16 cellular contexts compared by ENCODE assay signal in genomic region chr12:54376596-54377468, GRCh38. TPM values are rescaled to one million over a fixed set of nuclear protein-coding genes. Genes with fewer than 3 reads are reported as not detected.
DNase-seq lines count a peak whose midpoint lies in the region; ATAC-seq and TF ChIP-seq lines count a peak whose summit lies in the region.
"Had no signal": no experiment of that assay in that cellular context is flagged by ENCODE, and none has a peak within 500 bp of the region (broad histone marks: within the 10 kb centered on the region; RNA-seq: fewer than 3 reads in every experiment).

No MANE protein-coding gene starts in this region.

- H3K27ac ChIP-seq in trophoblast cell (ENCODE audit: low read depth, low read length) (no peak overlapping the region), uterus (peak overlapping the region; percentile 30 to 64)
- H3K27ac ChIP-seq: pancreas had no signal

- no CpG with 5 or more reads among the region's 7 CpGs for WGBS in trophoblast cell (ENCODE audit: extremely low coverage, insufficient coverage, insufficient read length)

- no peak overlapping the region for H2AK5ac ChIP-seq in trophoblast cell (ENCODE audit: low read length)

- TF ChIP-seq POLR2A in uterus (IDR thresholded peaks at IDR 0.05) = no peak

- H3K4me3 Mint-ChIP-seq in activated CD8-positive, alpha-beta T cell treated with anti-CD3 and anti-CD28 coated beads for 36 hours = no peak overlapping the region
- H3K4me3 Mint-ChIP-seq in activated CD8-positive, alpha-beta T cell treated with anti-CD3 and anti-CD28 coated beads, Interleukin-2, amount 10 ng/mL, durations not matched to agents 7 days and 5 days = no peak overlapping the region
- H3K4me3 Mint-ChIP-seq: CD4-positive, alpha-beta memory T cell; T-helper 2 cell treated with Interferon-gamma antibody and Interleukin-4, amounts not matched to agents 5 μg/mL and 100 μg/mL, for 36 hours had no signal

- H2BK12ac ChIP-seq in trophoblast cell (ENCODE audit: low read length) = no peak overlapping the region

- no peak overlapping the region for H3K4ac ChIP-seq in trophoblast cell (ENCODE audit: low read depth, low read length)

- ATAC-seq in activated CD8-positive, alpha-beta T cell treated with anti-CD3 and anti-CD28 coated beads for 36 hours = no peak
- ATAC-seq in activated CD8-positive, alpha-beta T cell treated with anti-CD3 and anti-CD28 coated beads, Interleukin-2, amount 10 ng/mL, durations not matched to agents 7 days and 5 days = no peak
- ATAC-seq: pancreas had no signal

- H2BK5ac ChIP-seq in trophoblast cell (ENCODE audit: low read depth, low read length, poor library complexity) = no peak overlapping the region

- H3K9me3 ChIP-seq in trophoblast cell (ENCODE audit: insufficient read depth, low read depth, low read length) = no peaks in the 10 kb centered on the region
- no peaks in the 10 kb centered on the region for H3K9me3 ChIP-seq in uterus
- H3K9me3 ChIP-seq: pancreas had no signal

- H4K12ac ChIP-seq in trophoblast cell (ENCODE audit: low read depth, low read length) = no peak overlapping the region

- H3K18ac ChIP-seq in trophoblast cell (ENCODE audit: low read length) = peak overlapping the region; percentile 30

- no peaks in the 10 kb centered on the region for H3K36me3 Mint-ChIP-seq in activated CD8-positive, alpha-beta T cell treated with anti-CD3 and anti-CD28 coated beads for 36 hours (ENCODE audit: low read depth)
- H3K36me3 Mint-ChIP-seq in activated CD8-positive, alpha-beta T cell treated with anti-CD3 and anti-CD28 coated beads, Interleukin-2, amount 10 ng/mL, durations not matched to agents 7 days and 5 days (ENCODE audit: low read depth) = no peaks in the 10 kb centered on the region
- H3K36me3 Mint-ChIP-seq: CD4-positive, alpha-beta memory T cell had no signal

- peak overlapping the region; percentile 32 for H3K27ac Mint-ChIP-seq in activated CD8-positive, alpha-beta T cell treated with anti-CD3 and anti-CD28 coated beads for 36 hours
- H3K27ac Mint-ChIP-seq in activated CD8-positive, alpha-beta T cell treated with anti-CD3 and anti-CD28 coated beads, Interleukin-2, amount 10 ng/mL, durations not matched to agents 7 days and 5 days = no peak overlapping the region
- H3K27ac Mint-ChIP-seq: T-helper 2 cell treated with Interferon-gamma antibody and Interleukin-4, amounts not matched to agents 5 μg/mL and 100 μg/mL, for 36 hours had no signal

- H4K8ac ChIP-seq in trophoblast cell (ENCODE audit: low read depth, low read length) = no peak overlapping the region

- intact Hi-C loops in activated CD8-positive, alpha-beta T cell treated with anti-CD3 and anti-CD28 coated beads for 36 hours (cut with micrococcal nuclease) = no loop called here
- intact Hi-C loops in uterus (cut with DNase I; ENCODE audit: low total_unique reads) = loop anchor here (10.0 kb wide), 1 partner anchor 162 kb away; no protein-coding TSS in a partner anchor

- no peak overlapping the region for H2BK120ac ChIP-seq in trophoblast cell (ENCODE audit: insufficient read depth, low read length, poor library complexity)

- no peak overlapping the region for H2AFZ ChIP-seq in trophoblast cell (ENCODE audit: insufficient read depth, low read length, poor library complexity)

- no peak overlapping the region for H3K14ac ChIP-seq in trophoblast cell (ENCODE audit: low read length)

- no peak overlapping the region for H3K4me3 ChIP-seq in fibroblast of villous mesenchyme (ENCODE audit: low read depth, low read length)
- H3K4me3 ChIP-seq in trophoblast cell (ENCODE audit: low read depth, low read length) = no peak overlapping the region
- no peak overlapping the region for H3K4me3 ChIP-seq in uterus
- H3K4me3 ChIP-seq: pancreas had no signal

- H3K23ac ChIP-seq in trophoblast cell (ENCODE audit: low read length) = no peak overlapping the region

- no peak overlapping the region for H3K4me2 ChIP-seq in trophoblast cell (ENCODE audit: low read length)

- no peaks in the 10 kb centered on the region for H3K79me2 ChIP-seq in trophoblast cell (ENCODE audit: control insufficient read depth, insufficient read depth, low read length, poor library complexity)

- H3K4me1 ChIP-seq in trophoblast cell (ENCODE audit: control insufficient read depth in 1 of 2, insufficient read depth in 2 of 2, low read length in 2 of 2) = peaks cover 4 to 13% of the 10 kb centered on the region in 2 experiments
- H3K4me1 ChIP-seq in uterus = peaks cover 0 to 4% of the 10 kb centered on the region in 2 donors

- H3K79me1 ChIP-seq in trophoblast cell (ENCODE audit: low read length) = peaks cover 2% of the 10 kb centered on the region

- no peaks in the 10 kb centered on the region for H3K27me3 Mint-ChIP-seq in activated CD8-positive, alpha-beta T cell treated with anti-CD3 and anti-CD28 coated beads for 36 hours
- H3K27me3 Mint-ChIP-seq in activated CD8-positive, alpha-beta T cell treated with anti-CD3 and anti-CD28 coated beads, Interleukin-2, amount 10 ng/mL, durations not matched to agents 7 days and 5 days (ENCODE audit: low read depth) = no peaks in the 10 kb centered on the region
- H3K27me3 Mint-ChIP-seq: CD4-positive, alpha-beta memory T cell had no signal

- no peak overlapping the region for H4K91ac ChIP-seq in trophoblast cell (ENCODE audit: low read depth, low read length)

- POLR2A ChIA-PET in activated CD8-positive, alpha-beta T cell treated with anti-CD3 and anti-CD28 coated beads for 36 hours (lab: Charles Lee) = interaction anchor here (2.0 kb wide), 1 partner anchor 17 kb away, joined by 4 read pairs; no protein-coding TSS in a partner anchor
- POLR2A ChIA-PET in activated CD8-positive, alpha-beta T cell treated with anti-CD3 and anti-CD28 coated beads, Interleukin-2, amount 10 ng/mL, durations not matched to agents 7 days and 5 days (lab: Charles Lee) = no interaction called here

- peaks cover 25% of the 10 kb centered on the region for H3K4me1 Mint-ChIP-seq in activated CD8-positive, alpha-beta T cell treated with anti-CD3 and anti-CD28 coated beads for 36 hours (ENCODE audit: low read depth)
- H3K4me1 Mint-ChIP-seq in activated CD8-positive, alpha-beta T cell treated with anti-CD3 and anti-CD28 coated beads, Interleukin-2, amount 10 ng/mL, durations not matched to agents 7 days and 5 days (ENCODE audit: low read depth) = peaks cover 26% of the 10 kb centered on the region

- no peak for TF ChIP-seq CTCF in activated CD8-positive, alpha-beta T cell treated with anti-CD3 and anti-CD28 coated beads for 36 hours (IDR thresholded peaks at IDR 0.05)
- TF ChIP-seq CTCF in fibroblast of villous mesenchyme (IDR thresholded peaks at IDR 0.05; ENCODE audit: insufficient read depth, low read depth, low read length) (no peak), uterus (IDR thresholded peaks at IDR 0.05) (no peak)

- peaks cover 43 to 54% of the 10 kb centered on the region in 2 experiments for H3K36me3 ChIP-seq in trophoblast cell (ENCODE audit: control insufficient read depth in 1 of 2, insufficient read depth in 2 of 2, low read length in 2 of 2)
- no peaks in the 10 kb centered on the region for H3K36me3 ChIP-seq in uterus
- H3K36me3 ChIP-seq: pancreas had no signal

- H3K27me3 ChIP-seq in trophoblast cell (ENCODE audit: insufficient read depth, low read length) (no peaks in the 10 kb centered on the region), uterus (no peaks in the 10 kb centered on the region)
- H3K27me3 ChIP-seq: pancreas had no signal

- CTCF ChIA-PET in activated CD8-positive, alpha-beta T cell treated with anti-CD3 and anti-CD28 coated beads for 36 hours (lab: Charles Lee) = interaction anchor here (0.9 to 6.6 kb wide), 5 partner anchors 10 to 64 kb away, joined by 3 to 68 read pairs (median 3); no protein-coding TSS in a partner anchor
- CTCF ChIA-PET in activated CD8-positive, alpha-beta T cell treated with anti-CD3 and anti-CD28 coated beads, Interleukin-2, amount 10 ng/mL, durations not matched to agents 7 days and 5 days (lab: Charles Lee) = interaction anchor here (0.8 to 1.4 kb wide), 2 partner anchors 41 to 125 kb away, joined by 3 to 4 read pairs; no protein-coding TSS in a partner anchor

- H3K9ac ChIP-seq in trophoblast cell (ENCODE audit: low read length) = no peak overlapping the region

- no peaks in the 10 kb centered on the region for H3K9me3 Mint-ChIP-seq in activated CD8-positive, alpha-beta T cell treated with anti-CD3 and anti-CD28 coated beads for 36 hours
- no peaks in the 10 kb centered on the region for H3K9me3 Mint-ChIP-seq in activated CD8-positive, alpha-beta T cell treated with anti-CD3 and anti-CD28 coated beads, Interleukin-2, amount 10 ng/mL, durations not matched to agents 7 days and 5 days (ENCODE audit: insufficient read depth)
- H3K9me3 Mint-ChIP-seq: CD4-positive, alpha-beta memory T cell; T-helper 2 cell treated with Interferon-gamma antibody and Interleukin-4, amounts not matched to agents 5 μg/mL and 100 μg/mL, for 36 hours had no signal

- no peak for DNase-seq in activated CD8-positive, alpha-beta T cell treated with anti-CD3 and anti-CD28 coated beads for 36 hours
- DNase-seq in activated CD8-positive, alpha-beta T cell treated with anti-CD3 and anti-CD28 coated beads, Interleukin-2, amount 10 ng/mL, durations not matched to agents 7 days and 5 days = no peak
- DNase-seq in fibroblast of villous mesenchyme (ENCODE audit: low read depth) (peak; percentile 48), trophoblast cell (no peak), uterus (peak; percentile 27 to 59), NCI-H2171 treated with DMSO at 0.1 percent for 48 hours (lab: John Stamatoyannopoulos, UW) (no peak), NK-92 (lab: John Stamatoyannopoulos, UW; ENCODE audit: unreplicated experiment) (no peak), cerebellar cortex (ENCODE audit: low spot score) (no peak)
- DNase-seq: 8988T; activated CD4-positive, alpha-beta T cell treated with anti-CD3 and anti-CD28 coated beads for 4 hours; anterior cingulate cortex; NCI-H1694 treated with DMSO at 0.1 percent for 48 hours; NCI-H524 treated with DMSO at 0.1 percent for 48 hours; pancreas had no signal

RNA-seq across cellular contexts. Expression of gene ZNF385A, which starts 7.7 kb away (rescaled TPM):
- 1 to 10 TPM; 1.1 to 2.5 TPM for total RNA-seq in activated CD8-positive, alpha-beta T cell treated with anti-CD3 and anti-CD28 coated beads for 36 hours
- total RNA-seq in activated CD8-positive, alpha-beta T cell treated with anti-CD3 and anti-CD28 coated beads, Interleukin-2, amount 10 ng/mL, durations not matched to agents 7 days and 5 days = under 1 TPM; 0.55 to 0.74 TPM
- total RNA-seq in fibroblast of villous mesenchyme (1.3 and 2.2 TPM in 2 replicates), uterus (10 to 100 TPM in 1 of 4 donors, 1 to 10 TPM in 1, under 1 TPM in 2; 0.26 to 16.9 (median 3.2) TPM)
- 74.0 and 75.2 TPM in 2 replicates for polyA plus RNA-seq in trophoblast cell (2013)
- polyA plus RNA-seq: CD4-positive, alpha-beta memory T cell had no signal

RNA-seq across cellular contexts. Expression of gene GPR84, which starts 12.5 kb away (rescaled TPM):
- not detected for total RNA-seq in activated CD8-positive, alpha-beta T cell treated with anti-CD3 and anti-CD28 coated beads for 36 hours
- total RNA-seq in activated CD8-positive, alpha-beta T cell treated with anti-CD3 and anti-CD28 coated beads, Interleukin-2, amount 10 ng/mL, durations not matched to agents 7 days and 5 days = under 1 TPM; 0.32 to 0.57 TPM
- total RNA-seq in fibroblast of villous mesenchyme (not detected in 2 replicates), uterus (under 1 TPM in 2 of 4 donors, not detected in 2; 0.21 to 0.27 TPM)
- 0.04 and 0.06 TPM in 2 replicates for polyA plus RNA-seq in trophoblast cell (2013)
- polyA plus RNA-seq: CD4-positive, alpha-beta memory T cell had no signal

RNA-seq across cellular contexts. Expression of gene ITGA5, which starts 42.2 kb away (rescaled TPM):
- total RNA-seq in activated CD8-positive, alpha-beta T cell treated with anti-CD3 and anti-CD28 coated beads for 36 hours = 10 to 100 TPM; 35.2 to 36.6 TPM
- 10 to 100 TPM; 65.0 to 69.1 TPM for total RNA-seq in activated CD8-positive, alpha-beta T cell treated with anti-CD3 and anti-CD28 coated beads, Interleukin-2, amount 10 ng/mL, durations not matched to agents 7 days and 5 days
- total RNA-seq in fibroblast of villous mesenchyme (431 and 438 TPM in 2 replicates), uterus (100 to 1,000 TPM in 2 of 4 donors, 10 to 100 TPM in 2; 69.7 to 223 (median 99.4) TPM)
- polyA plus RNA-seq in trophoblast cell (2013) = 81.6 and 90.0 TPM in 2 replicates

RNA-seq across cellular contexts. Expression of gene COPZ1, which starts 51.9 kb away (rescaled TPM):
- 10 to 100 TPM; 75.8 to 78.4 TPM for total RNA-seq in activated CD8-positive, alpha-beta T cell treated with anti-CD3 and anti-CD28 coated beads for 36 hours
- total RNA-seq in activated CD8-positive, alpha-beta T cell treated with anti-CD3 and anti-CD28 coated beads, Interleukin-2, amount 10 ng/mL, durations not matched to agents 7 days and 5 days = 100 to 1,000 TPM; 105 to 112 TPM
- 95.0 and 139 TPM in 2 replicates for total RNA-seq in fibroblast of villous mesenchyme
- 133 and 138 TPM in 2 replicates for polyA plus RNA-seq in trophoblast cell (2013)
- total RNA-seq in uterus = 100 to 1,000 TPM in 3 of 4 donors, 10 to 100 TPM in 1; 32.3 to 141 (median 120) TPM

Comparison
In these comparisons a context has a peak if more than half of its experiments do, and no peak if none do; other contexts are left out.
1. DNase-seq: peak in fibroblast of villous mesenchyme (single experiment) and uterus (2 of 2); none in activated CD8-positive, alpha-beta T cell treated with anti-CD3 and anti-CD28 coated beads for 36 hours (single experiment), activated CD8-positive, alpha-beta T cell treated with anti-CD3 and anti-CD28 coated beads, Interleukin-2, amount 10 ng/mL, durations not matched to agents 7 days and 5 days (single experiment), trophoblast cell (0 of 2), NCI-H2171 treated with DMSO at 0.1 percent for 48 hours (single experiment), NK-92 (single experiment) and cerebellar cortex (single experiment).